ENCODE assay signal across 15 cellular contexts in the genomic region with DNA sequence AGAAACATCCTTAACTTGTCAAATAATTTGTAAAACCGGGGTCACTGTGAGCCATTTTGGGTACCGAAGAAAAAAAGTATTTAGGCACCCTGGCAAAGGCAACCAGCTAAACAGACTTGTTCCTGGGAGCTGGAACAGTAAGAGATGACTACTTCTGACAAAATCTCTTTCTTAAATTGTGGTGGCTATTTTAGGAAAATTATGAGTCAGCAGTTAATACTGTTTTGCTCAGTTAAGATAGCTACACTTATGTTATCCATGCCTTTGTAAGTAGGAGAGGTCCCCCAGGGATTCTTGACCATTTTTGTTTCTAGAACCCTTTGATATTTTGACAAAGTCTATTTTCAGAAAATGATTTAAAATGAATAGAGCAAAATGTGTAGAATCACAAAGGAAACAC.
DNase-seq lines count a peak whose midpoint lies in the region; FAIRE-seq and TF ChIP-seq lines count a peak whose summit lies in the region.
"Had no signal": no experiment of that assay in that cellular context is flagged by ENCODE, and none has a peak within 500 bp of the region (broad histone marks: within the 10 kb centered on the region; RNA-seq: fewer than 3 reads in every experiment).

No MANE protein-coding gene starts in this region.

- no peak for TF ChIP-seq EP300 in suprapubic skin (IDR thresholded peaks at IDR 0.05)

- H4K20me1 ChIP-seq in keratinocyte (ENCODE audit: control insufficient read depth, extremely low read depth, insufficient read depth, low read length): no peaks in the 10 kb centered on the region

- H3K4me1 Mint-ChIP-seq in activated naive CD4-positive, alpha-beta T cell treated with anti-CD3 and anti-CD28 coated beads for 36 hours (ENCODE audit: low read depth): peaks cover 7% of the 10 kb centered on the region
- H3K4me1 Mint-ChIP-seq: activated naive CD8-positive, alpha-beta T cell treated with anti-CD3 and anti-CD28 coated beads, Interleukin-2, amount 10 ng/mL, durations not matched to agents 7 days and 5 days had no signal

- peak; percentile 55 for FAIRE-seq in keratinocyte (lab: Jason Lieb, UNC)
- FAIRE-seq: GM12891 had no signal

- no peaks in the 10 kb centered on the region for H3K9me3 ChIP-seq in keratinocyte (ENCODE audit: control insufficient read depth, low read depth, low read length)
- no peaks in the 10 kb centered on the region for H3K9me3 ChIP-seq in suprapubic skin
- H3K9me3 ChIP-seq: Caco-2, testis had no signal

- CTCF ChIA-PET in activated naive CD4-positive, alpha-beta T cell treated with anti-CD3 and anti-CD28 coated beads for 36 hours (lab: Charles Lee): no interaction called here

- H3K36me3 ChIP-seq in keratinocyte (ENCODE audit: control insufficient read depth in 2 of 2, extremely low read depth in 1 of 2, insufficient read depth in 2 of 2, low read length in 2 of 2) (peaks cover 0 to 3% of the 10 kb centered on the region in 2 experiments), suprapubic skin (peaks cover 19% of the 10 kb centered on the region)

- H3K4me2 ChIP-seq in keratinocyte (ENCODE audit: control insufficient read depth, extremely low read depth, insufficient read depth, low read depth, low read length): no peak overlapping the region

- DNase-seq in AG08396 (ENCODE audit: low spot score) (peak; percentile 31), M059J (ENCODE audit: low read depth) (peak; percentile 48), choroid plexus epithelial cell (ENCODE audit: low read depth) (peak; percentile 78), keratinocyte (ENCODE audit: low read depth, low spot score) (no peak), COLO668 (lab: John Stamatoyannopoulos, UW; ENCODE audit: unreplicated experiment) (no peak), suprapubic skin (ENCODE audit: low spot score in 2 of 2) (no peak)
- DNase-seq in activated naive CD4-positive, alpha-beta T cell treated with anti-CD3 and anti-CD28 coated beads for 36 hours: no peak
- DNase-seq in stimulated activated CD4-positive, alpha-beta T cell treated with anti-CD3 and anti-CD28 coated beads, Interleukin-2, amount 100 ng/mL, for 24 hours: no peak
- DNase-seq: activated naive CD8-positive, alpha-beta T cell treated with anti-CD3 and anti-CD28 coated beads, Interleukin-2, amount 10 ng/mL, durations not matched to agents 7 days and 5 days; Caco-2; T-helper 2 cell; testis had no signal

- no peaks in the 10 kb centered on the region for H3K27me3 Mint-ChIP-seq in activated naive CD4-positive, alpha-beta T cell treated with anti-CD3 and anti-CD28 coated beads for 36 hours (ENCODE audit: low read depth)
- H3K27me3 Mint-ChIP-seq: activated naive CD8-positive, alpha-beta T cell treated with anti-CD3 and anti-CD28 coated beads, Interleukin-2, amount 10 ng/mL, durations not matched to agents 7 days and 5 days had no signal

- no peaks in the 10 kb centered on the region for H3K27me3 ChIP-seq in keratinocyte (ENCODE audit: control insufficient read depth, extremely low read depth, insufficient read depth, low read length)
- H3K27me3 ChIP-seq in suprapubic skin: no peaks in the 10 kb centered on the region
- H3K27me3 ChIP-seq: testis had no signal

- dilution Hi-C loops in keratinocyte (cut with MboI; ENCODE audit: extremely low pct_ligation_motif_present, low sequenced_read_pairs): no loop called here

- H3K9me1 ChIP-seq in keratinocyte (ENCODE audit: control insufficient read depth, extremely low read depth, insufficient read depth, low read length): no peaks in the 10 kb centered on the region

- no peak overlapping the region for H3K27ac Mint-ChIP-seq in activated naive CD4-positive, alpha-beta T cell treated with anti-CD3 and anti-CD28 coated beads for 36 hours
- H3K27ac Mint-ChIP-seq: activated naive CD8-positive, alpha-beta T cell treated with anti-CD3 and anti-CD28 coated beads, Interleukin-2, amount 10 ng/mL, durations not matched to agents 7 days and 5 days had no signal

- no peaks in the 10 kb centered on the region for H3K79me2 ChIP-seq in keratinocyte (ENCODE audit: control insufficient read depth, insufficient read depth, low read length)

- TF ChIP-seq CTCF in choroid plexus epithelial cell (conservative IDR thresholded peaks at IDR 0.05; ENCODE audit: low read depth, low read length) (no peak), keratinocyte (optimal IDR thresholded peaks at IDR 0.05 in 1 of 3, IDR thresholded peaks at IDR 0.05 in 1 of 3, conservative IDR thresholded peaks at IDR 0.05 in 1 of 3; ENCODE audit: extremely low read depth in 1 of 3, insufficient read depth in 2 of 3, low read length in 3 of 3) (no peak), suprapubic skin (IDR thresholded peaks at IDR 0.05) (no peak)

- H3K27ac ChIP-seq in keratinocyte (ENCODE audit: control insufficient read depth, insufficient read depth, low read length) (no peak overlapping the region), suprapubic skin (no peak overlapping the region)
- H3K27ac ChIP-seq: epithelial cell of prostate, HL-60, testis had no signal

- H3K4me1 ChIP-seq in keratinocyte (ENCODE audit: control insufficient read depth, extremely low read depth, insufficient read depth, low read length): peaks cover 5% of the 10 kb centered on the region
- H3K4me1 ChIP-seq in suprapubic skin: peaks cover 3% of the 10 kb centered on the region
- H3K4me1 ChIP-seq: Caco-2, testis had no signal

- H2AFZ ChIP-seq in keratinocyte (ENCODE audit: control insufficient read depth, low read length): no peak overlapping the region

- no peak overlapping the region for H3K4me3 ChIP-seq in choroid plexus epithelial cell (ENCODE audit: low read depth, low read length)
- no peak overlapping the region for H3K4me3 ChIP-seq in keratinocyte (ENCODE audit: control insufficient read depth in 2 of 3, extremely low read depth in 1 of 3, insufficient read depth in 2 of 3, low read depth in 1 of 3, low read length in 3 of 3)
- H3K4me3 ChIP-seq in suprapubic skin: no peak overlapping the region
- H3K4me3 ChIP-seq: testis had no signal

- no peak overlapping the region for H3K4me3 Mint-ChIP-seq in activated naive CD4-positive, alpha-beta T cell treated with anti-CD3 and anti-CD28 coated beads for 36 hours
- H3K4me3 Mint-ChIP-seq: activated naive CD8-positive, alpha-beta T cell treated with anti-CD3 and anti-CD28 coated beads, Interleukin-2, amount 10 ng/mL, durations not matched to agents 7 days and 5 days had no signal

- no peak for TF ChIP-seq POLR2A in suprapubic skin (IDR thresholded peaks at IDR 0.05)

- intact Hi-C loops in activated naive CD4-positive, alpha-beta T cell treated with anti-CD3 and anti-CD28 coated beads for 36 hours (cut with micrococcal nuclease): no loop called here

- no peak overlapping the region for H3K9ac ChIP-seq in keratinocyte (ENCODE audit: control insufficient read depth, extremely low read depth, insufficient read depth, low read length)

- H3K36me3 Mint-ChIP-seq in activated naive CD4-positive, alpha-beta T cell treated with anti-CD3 and anti-CD28 coated beads for 36 hours (ENCODE audit: low read depth): peaks cover 15% of the 10 kb centered on the region

- WGBS in suprapubic skin: 81% methylated on average over 2 of the region's 2 CpGs

- no peaks in the 10 kb centered on the region for H3K9me3 Mint-ChIP-seq in activated naive CD4-positive, alpha-beta T cell treated with anti-CD3 and anti-CD28 coated beads for 36 hours
- H3K9me3 Mint-ChIP-seq: activated naive CD8-positive, alpha-beta T cell treated with anti-CD3 and anti-CD28 coated beads, Interleukin-2, amount 10 ng/mL, durations not matched to agents 7 days and 5 days had no signal

Comparison
In these comparisons a context has a peak if more than half of its experiments do, and no peak if none do; other contexts are left out.
1. DNase-seq: peak in AG08396 (single experiment), M059J (single experiment) and choroid plexus epithelial cell (single experiment); none in keratinocyte (single experiment), COLO668 (single experiment), activated naive CD4-positive, alpha-beta T cell treated with anti-CD3 and anti-CD28 coated beads for 36 hours (single experiment), stimulated activated CD4-positive, alpha-beta T cell treated with anti-CD3 and anti-CD28 coated beads, Interleukin-2, amount 100 ng/mL, for 24 hours (0 of 2) and suprapubic skin (0 of 2).